Comparison of ENCODE assay signal across 1 cellular context in the genomic region with DNA sequence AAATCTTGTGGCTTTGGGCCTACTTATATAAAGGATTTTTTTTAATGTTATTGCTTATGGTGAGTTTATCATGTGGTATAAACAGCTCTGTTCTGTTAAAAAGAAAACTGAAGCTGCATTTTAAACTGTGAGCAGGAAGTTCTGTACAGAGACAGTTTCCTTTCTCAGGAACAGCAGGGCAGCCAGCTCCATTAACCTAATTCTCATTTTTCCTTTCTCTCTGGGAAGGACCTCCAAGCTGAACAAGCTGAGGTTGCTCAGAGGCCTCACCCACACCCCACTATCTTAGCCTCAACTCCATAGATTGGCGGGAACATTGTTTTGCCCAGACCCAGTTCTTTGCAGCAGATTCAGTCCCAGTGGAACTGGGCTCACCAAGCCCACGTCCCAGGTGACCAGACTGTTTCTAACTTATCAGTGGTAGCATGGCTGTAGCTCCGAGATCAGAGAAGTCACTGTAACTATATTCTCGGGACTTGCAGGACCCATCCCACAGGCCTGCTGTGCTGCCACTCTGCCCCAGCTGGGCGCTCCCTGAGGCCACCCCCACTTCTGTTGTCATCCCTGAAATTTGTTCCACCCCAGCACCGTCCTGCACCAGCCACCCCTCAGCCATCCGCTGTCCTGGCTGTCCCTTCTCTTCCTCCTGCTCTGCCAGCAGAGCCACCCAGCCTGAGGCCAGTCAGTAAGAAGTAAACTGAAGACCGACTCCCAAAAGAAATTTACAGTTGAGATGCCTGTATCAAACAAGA.
TF ChIP-seq lines count a peak whose summit lies in the region.

No MANE protein-coding gene starts in this region.

TF ChIP-seq in GM23338, 12 proteins besides CTCF, POLR2A, EP300 and RAD21 (continued from another document):
- TF ChIP-seq, protein P1, sequence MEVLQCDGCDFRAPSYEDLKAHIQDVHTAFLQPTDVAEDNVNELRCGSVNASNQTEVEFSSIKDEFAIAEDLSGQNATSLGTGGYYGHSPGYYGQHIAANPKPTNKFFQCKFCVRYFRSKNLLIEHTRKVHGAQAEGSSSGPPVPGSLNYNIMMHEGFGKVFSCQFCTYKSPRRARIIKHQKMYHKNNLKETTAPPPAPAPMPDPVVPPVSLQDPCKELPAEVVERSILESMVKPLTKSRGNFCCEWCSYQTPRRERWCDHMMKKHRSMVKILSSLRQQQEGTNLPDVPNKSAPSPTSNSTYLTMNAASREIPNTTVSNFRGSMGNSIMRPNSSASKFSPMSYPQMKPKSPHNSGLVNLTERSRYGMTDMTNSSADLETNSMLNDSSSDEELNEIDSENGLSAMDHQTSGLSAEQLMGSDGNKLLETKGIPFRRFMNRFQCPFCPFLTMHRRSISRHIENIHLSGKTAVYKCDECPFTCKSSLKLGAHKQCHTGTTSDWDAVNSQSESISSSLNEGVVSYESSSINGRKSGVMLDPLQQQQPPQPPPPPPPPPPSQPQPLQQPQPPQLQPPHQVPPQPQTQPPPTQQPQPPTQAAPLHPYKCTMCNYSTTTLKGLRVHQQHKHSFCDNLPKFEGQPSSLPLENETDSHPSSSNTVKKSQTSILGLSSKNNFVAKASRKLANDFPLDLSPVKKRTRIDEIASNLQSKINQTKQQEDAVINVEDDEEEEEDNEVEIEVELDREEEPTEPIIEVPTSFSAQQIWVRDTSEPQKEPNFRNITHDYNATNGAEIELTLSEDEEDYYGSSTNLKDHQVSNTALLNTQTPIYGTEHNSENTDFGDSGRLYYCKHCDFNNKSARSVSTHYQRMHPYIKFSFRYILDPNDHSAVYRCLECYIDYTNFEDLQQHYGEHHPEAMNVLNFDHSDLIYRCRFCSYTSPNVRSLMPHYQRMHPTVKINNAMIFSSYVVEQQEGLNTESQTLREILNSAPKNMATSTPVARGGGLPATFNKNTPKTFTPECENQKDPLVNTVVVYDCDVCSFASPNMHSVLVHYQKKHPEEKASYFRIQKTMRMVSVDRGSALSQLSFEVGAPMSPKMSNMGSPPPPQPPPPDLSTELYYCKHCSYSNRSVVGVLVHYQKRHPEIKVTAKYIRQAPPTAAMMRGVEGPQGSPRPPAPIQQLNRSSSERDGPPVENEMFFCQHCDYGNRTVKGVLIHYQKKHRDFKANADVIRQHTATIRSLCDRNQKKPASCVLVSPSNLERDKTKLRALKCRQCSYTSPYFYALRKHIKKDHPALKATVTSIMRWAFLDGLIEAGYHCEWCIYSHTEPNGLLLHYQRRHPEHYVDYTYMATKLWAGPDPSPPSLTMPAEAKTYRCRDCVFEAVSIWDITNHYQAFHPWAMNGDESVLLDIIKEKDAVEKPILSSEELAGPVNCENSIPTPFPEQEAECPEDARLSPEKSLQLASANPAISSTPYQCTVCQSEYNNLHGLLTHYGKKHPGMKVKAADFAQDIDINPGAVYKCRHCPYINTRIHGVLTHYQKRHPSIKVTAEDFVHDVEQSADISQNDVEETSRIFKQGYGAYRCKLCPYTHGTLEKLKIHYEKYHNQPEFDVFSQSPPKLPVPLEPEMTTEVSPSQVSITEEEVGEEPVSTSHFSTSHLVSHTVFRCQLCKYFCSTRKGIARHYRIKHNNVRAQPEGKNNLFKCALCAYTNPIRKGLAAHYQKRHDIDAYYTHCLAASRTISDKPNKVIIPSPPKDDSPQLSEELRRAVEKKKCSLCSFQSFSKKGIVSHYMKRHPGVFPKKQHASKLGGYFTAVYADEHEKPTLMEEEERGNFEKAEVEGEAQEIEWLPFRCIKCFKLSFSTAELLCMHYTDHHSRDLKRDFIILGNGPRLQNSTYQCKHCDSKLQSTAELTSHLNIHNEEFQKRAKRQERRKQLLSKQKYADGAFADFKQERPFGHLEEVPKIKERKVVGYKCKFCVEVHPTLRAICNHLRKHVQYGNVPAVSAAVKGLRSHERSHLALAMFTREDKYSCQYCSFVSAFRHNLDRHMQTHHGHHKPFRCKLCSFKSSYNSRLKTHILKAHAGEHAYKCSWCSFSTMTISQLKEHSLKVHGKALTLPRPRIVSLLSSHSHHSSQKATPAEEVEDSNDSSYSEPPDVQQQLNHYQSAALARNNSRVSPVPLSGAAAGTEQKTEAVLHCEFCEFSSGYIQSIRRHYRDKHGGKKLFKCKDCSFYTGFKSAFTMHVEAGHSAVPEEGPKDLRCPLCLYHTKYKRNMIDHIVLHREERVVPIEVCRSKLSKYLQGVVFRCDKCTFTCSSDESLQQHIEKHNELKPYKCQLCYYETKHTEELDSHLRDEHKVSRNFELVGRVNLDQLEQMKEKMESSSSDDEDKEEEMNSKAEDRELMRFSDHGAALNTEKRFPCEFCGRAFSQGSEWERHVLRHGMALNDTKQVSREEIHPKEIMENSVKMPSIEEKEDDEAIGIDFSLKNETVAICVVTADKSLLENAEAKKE (CRISPR knock-in tag; IDR thresholded peaks at IDR 0.05) = no peak
- no peak for TF ChIP-seq POLR2AphosphoS5 (IDR thresholded peaks at IDR 0.05; ENCODE audit: low read depth)
- TF ChIP-seq ZNF114 (CRISPR knock-in tag; IDR thresholded peaks at IDR 0.05) = no peak
- TF ChIP-seq, protein P2, sequence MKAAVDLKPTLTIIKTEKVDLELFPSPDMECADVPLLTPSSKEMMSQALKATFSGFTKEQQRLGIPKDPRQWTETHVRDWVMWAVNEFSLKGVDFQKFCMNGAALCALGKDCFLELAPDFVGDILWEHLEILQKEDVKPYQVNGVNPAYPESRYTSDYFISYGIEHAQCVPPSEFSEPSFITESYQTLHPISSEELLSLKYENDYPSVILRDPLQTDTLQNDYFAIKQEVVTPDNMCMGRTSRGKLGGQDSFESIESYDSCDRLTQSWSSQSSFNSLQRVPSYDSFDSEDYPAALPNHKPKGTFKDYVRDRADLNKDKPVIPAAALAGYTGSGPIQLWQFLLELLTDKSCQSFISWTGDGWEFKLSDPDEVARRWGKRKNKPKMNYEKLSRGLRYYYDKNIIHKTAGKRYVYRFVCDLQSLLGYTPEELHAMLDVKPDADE (IDR thresholded peaks at IDR 0.05) = no peak
- TF ChIP-seq CREB1 (CRISPR knock-in tag; IDR thresholded peaks at IDR 0.05; ENCODE audit: low read depth) = no peak
- TF ChIP-seq, protein P3, sequence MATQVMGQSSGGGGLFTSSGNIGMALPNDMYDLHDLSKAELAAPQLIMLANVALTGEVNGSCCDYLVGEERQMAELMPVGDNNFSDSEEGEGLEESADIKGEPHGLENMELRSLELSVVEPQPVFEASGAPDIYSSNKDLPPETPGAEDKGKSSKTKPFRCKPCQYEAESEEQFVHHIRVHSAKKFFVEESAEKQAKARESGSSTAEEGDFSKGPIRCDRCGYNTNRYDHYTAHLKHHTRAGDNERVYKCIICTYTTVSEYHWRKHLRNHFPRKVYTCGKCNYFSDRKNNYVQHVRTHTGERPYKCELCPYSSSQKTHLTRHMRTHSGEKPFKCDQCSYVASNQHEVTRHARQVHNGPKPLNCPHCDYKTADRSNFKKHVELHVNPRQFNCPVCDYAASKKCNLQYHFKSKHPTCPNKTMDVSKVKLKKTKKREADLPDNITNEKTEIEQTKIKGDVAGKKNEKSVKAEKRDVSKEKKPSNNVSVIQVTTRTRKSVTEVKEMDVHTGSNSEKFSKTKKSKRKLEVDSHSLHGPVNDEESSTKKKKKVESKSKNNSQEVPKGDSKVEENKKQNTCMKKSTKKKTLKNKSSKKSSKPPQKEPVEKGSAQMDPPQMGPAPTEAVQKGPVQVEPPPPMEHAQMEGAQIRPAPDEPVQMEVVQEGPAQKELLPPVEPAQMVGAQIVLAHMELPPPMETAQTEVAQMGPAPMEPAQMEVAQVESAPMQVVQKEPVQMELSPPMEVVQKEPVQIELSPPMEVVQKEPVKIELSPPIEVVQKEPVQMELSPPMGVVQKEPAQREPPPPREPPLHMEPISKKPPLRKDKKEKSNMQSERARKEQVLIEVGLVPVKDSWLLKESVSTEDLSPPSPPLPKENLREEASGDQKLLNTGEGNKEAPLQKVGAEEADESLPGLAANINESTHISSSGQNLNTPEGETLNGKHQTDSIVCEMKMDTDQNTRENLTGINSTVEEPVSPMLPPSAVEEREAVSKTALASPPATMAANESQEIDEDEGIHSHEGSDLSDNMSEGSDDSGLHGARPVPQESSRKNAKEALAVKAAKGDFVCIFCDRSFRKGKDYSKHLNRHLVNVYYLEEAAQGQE (IDR thresholded peaks at IDR 0.05; ENCODE audit: unreplicated experiment) = no peak
- TF ChIP-seq EZH2 (IDR thresholded peaks at IDR 0.05; ENCODE audit: low read depth, unreplicated experiment) = no peak
TF ChIP-seq in GM23338: peak in this region for 0.
